In genomic region chr17:81973432-81973831, GRCh38 we compare ENCODE assay signal across 29 cellular contexts. TPM values are rescaled to one million over a fixed set of nuclear protein-coding genes. Genes with fewer than 3 reads are reported as not detected.
DNase-seq lines count a peak whose midpoint lies in the region; ATAC-seq, FAIRE-seq and TF ChIP-seq lines count a peak whose summit lies in the region.
"Had no signal": no experiment of that assay in that cellular context is flagged by ENCODE, and none has a peak within 500 bp of the region (broad histone marks: within the 10 kb centered on the region; RNA-seq: fewer than 3 reads in every experiment).

No MANE protein-coding gene starts in this region.

- intact Hi-C loops in HepG2 (cut with micrococcal nuclease; ENCODE audit: unreplicated experiment): loop anchor here (10.0 kb wide), 1 partner anchor 121 kb away; the partner anchor contains the start of gene FASN
- intact Hi-C loops in right lobe of liver (cut with DNase I): no loop called here

- peaks cover 5% of the 10 kb centered on the region for H3K4me1 Mint-ChIP-seq in mesothelial cell of epicardium
- H3K4me1 Mint-ChIP-seq in natural killer cell treated with Interleukin-12 subunit alpha and Interleukin-12 subunit beta and Interleukin-15 and Interleukin-18, amount 100 ng/mL, for 72 hours (ENCODE audit: low read depth in 2 of 2): peaks cover 0 to 15% of the 10 kb centered on the region in 2 donors

- no peak for TF ChIP-seq RAD21 in HepG2 (CRISPR knock-in tag; IDR thresholded peaks at IDR 0.05)

- H3K36me3 ChIP-seq in HepG2 (replicated peaks in 1 of 2; ENCODE audit: control insufficient read depth in 1 of 2, insufficient read depth in 2 of 2, low read length in 2 of 2) (no peaks in the 10 kb centered on the region), right lobe of liver (no peaks in the 10 kb centered on the region)
- H3K36me3 ChIP-seq: BE2C, BLaER1 had no signal

- H4K20me1 ChIP-seq in HepG2 (ENCODE audit: insufficient read depth, low read length): no peaks in the 10 kb centered on the region

- peaks cover 12% of the 10 kb centered on the region for H3K79me2 ChIP-seq in HepG2 (ENCODE audit: insufficient read depth, low read length)

- no peaks in the 10 kb centered on the region for H3K27me3 Mint-ChIP-seq in mesothelial cell of epicardium (ENCODE audit: low read depth)
- H3K27me3 Mint-ChIP-seq in natural killer cell treated with Interleukin-12 subunit alpha and Interleukin-12 subunit beta and Interleukin-15 and Interleukin-18, amount 100 ng/mL, for 72 hours: peaks cover 5 to 7% of the 10 kb centered on the region in 2 donors
- H3K27me3 Mint-ChIP-seq: CD4-positive, alpha-beta memory T cell; CD8-positive, alpha-beta memory T cell had no signal

- TF ChIP-seq POLR2A in HepG2 (IDR thresholded peaks at IDR 0.05; ENCODE audit: insufficient read depth in 1 of 2, low read depth in 2 of 2, low read length in 2 of 2) (no peak), right lobe of liver (IDR thresholded peaks at IDR 0.05) (no peak)

- no peak overlapping the region for H3K4me2 ChIP-seq in HepG2 (ENCODE audit: low read depth, low read length)
- H3K4me2 ChIP-seq: BLaER1 had no signal

- in situ Hi-C loops in HepG2 (cut with HindIII; ENCODE audit: extremely low pct_ligation_motif_present, low pct_unique_long_range_greater_than_20kb): no loop called here

- H3K27ac ChIP-seq in HepG2 (ENCODE audit: extremely low read length, insufficient read depth, low read length): no peak overlapping the region
- H3K27ac ChIP-seq in right lobe of liver: no peak overlapping the region
- H3K27ac ChIP-seq: BLaER1 had no signal

- no peak overlapping the region for H2AFZ ChIP-seq in HepG2 (ENCODE audit: low read length)

- H3K27ac Mint-ChIP-seq in mesothelial cell of epicardium: no peak overlapping the region
- H3K27ac Mint-ChIP-seq in natural killer cell treated with Interleukin-12 subunit alpha and Interleukin-12 subunit beta and Interleukin-15 and Interleukin-18, amount 100 ng/mL, for 72 hours: no peak overlapping the region
- H3K27ac Mint-ChIP-seq: CD8-positive, alpha-beta memory T cell had no signal

- no peak overlapping the region for H3K9ac ChIP-seq in HepG2 (ENCODE audit: insufficient read depth, low read depth, low read length)
- H3K9ac ChIP-seq: BLaER1 had no signal

- no peak for DNase-seq in HepG2 (ENCODE audit: low spot score)
- DNase-seq in right lobe of liver: no peak
- peak; percentile 15 for DNase-seq in RKO (ENCODE audit: low spot score)
- DNase-seq in mesothelial cell of epicardium (ENCODE audit: low spot score in 2 of 2, unreplicated experiment in 2 of 2): no peak
- DNase-seq in natural killer cell treated with Interleukin-12 subunit alpha and Interleukin-12 subunit beta and Interleukin-15 and Interleukin-18, amount 100 ng/mL, for 72 hours (ENCODE audit: low spot score): no peak
- DNase-seq: 8988T; ACHN; BE2C; C1 segment of cervical spinal cord; CD4-positive, CD25-positive, alpha-beta regulatory T cell; CD8-positive, alpha-beta memory T cell; COR-L47; DMS 273 treated with DMSO at 0.1 percent for 48 hours; DMS153; DMS79; DND-41; EL; GDM1 had no signal

- peaks cover 4% of the 10 kb centered on the region for H3K9me3 Mint-ChIP-seq in mesothelial cell of epicardium
- H3K9me3 Mint-ChIP-seq in natural killer cell treated with Interleukin-12 subunit alpha and Interleukin-12 subunit beta and Interleukin-15 and Interleukin-18, amount 100 ng/mL, for 72 hours: no peaks in the 10 kb centered on the region
- H3K9me3 Mint-ChIP-seq: CD4-positive, alpha-beta memory T cell; CD4-positive, CD25-positive, alpha-beta regulatory T cell had no signal

- CTCF ChIA-PET in HepG2 (lab: Yijun Ruan, JAX; ENCODE audit: low intra/inter-chr PET ratio, low total read pairs): no interaction called here

- H3K4me1 ChIP-seq in HepG2 (ENCODE audit: insufficient read depth, low read length) (peaks cover 33% of the 10 kb centered on the region), right lobe of liver (peaks cover 0 to 12% (median 5%) of the 10 kb centered on the region in 4 donors)

- TF ChIP-seq CTCF in HepG2 (CRISPR knock-in tag; IDR thresholded peaks at IDR 0.05) (no peak), right lobe of liver (IDR thresholded peaks at IDR 0.05) (no peak), mesothelial cell of epicardium (IDR thresholded peaks at IDR 0.05; ENCODE audit: unreplicated experiment) (no peak)

- H3K27me3 ChIP-seq in HepG2 (ENCODE audit: control insufficient read depth in 1 of 2, insufficient read depth in 2 of 2, low read length in 2 of 2) (no peaks in the 10 kb centered on the region), right lobe of liver (no peaks in the 10 kb centered on the region)
- H3K27me3 ChIP-seq: BE2C had no signal

- ATAC-seq in HepG2 (no peak), right lobe of liver (no peak)
- ATAC-seq in natural killer cell treated with Interleukin-12 subunit alpha and Interleukin-12 subunit beta and Interleukin-15 and Interleukin-18, amount 100 ng/mL, for 72 hours: no peak
- ATAC-seq: GM12878 had no signal

- FAIRE-seq in HepG2 (lab: Jason Lieb, UNC): no peak
- FAIRE-seq: A204.1, GM12878, GM12892, GM18507 had no signal

- TF ChIP-seq EP300 in HepG2 (IDR thresholded peaks at IDR 0.05; ENCODE audit: low read depth in 2 of 2, low read length in 2 of 2) (no peak), HepG2 (CRISPR knock-in tag; IDR thresholded peaks at IDR 0.05; ENCODE audit: borderline replicate concordance) (no peak)

- no TSS peak for BruUV-seq in HepG2 (replicated peaks; lab: Mats Ljungman, UMichigan)

- no peaks in the 10 kb centered on the region for H3K36me3 Mint-ChIP-seq in mesothelial cell of epicardium
- H3K36me3 Mint-ChIP-seq in natural killer cell treated with Interleukin-12 subunit alpha and Interleukin-12 subunit beta and Interleukin-15 and Interleukin-18, amount 100 ng/mL, for 72 hours: no peaks in the 10 kb centered on the region
- H3K36me3 Mint-ChIP-seq: CD14-positive monocyte; CD4-positive, CD25-positive, alpha-beta regulatory T cell had no signal

- POLR2A ChIA-PET in HepG2 (lab: Yijun Ruan, JAX): interaction anchor here (14.1 kb wide), 1 partner anchor 22 kb away, joined by 382 read pairs; no protein-coding TSS in a partner anchor

- no peak overlapping the region for H3K4me3 Mint-ChIP-seq in mesothelial cell of epicardium
- no peak overlapping the region for H3K4me3 Mint-ChIP-seq in natural killer cell treated with Interleukin-12 subunit alpha and Interleukin-12 subunit beta and Interleukin-15 and Interleukin-18, amount 100 ng/mL, for 72 hours
- H3K4me3 Mint-ChIP-seq: CD4-positive, alpha-beta memory T cell had no signal

- H3K4me3 ChIP-seq in HepG2 (replicated peaks in 1 of 3; ENCODE audit: insufficient read depth in 1 of 3, low read depth in 2 of 3, low read length in 3 of 3) (no peak overlapping the region), right lobe of liver (no peak overlapping the region)
- H3K4me3 ChIP-seq: BLaER1, GM12878 had no signal

- H3K9me3 ChIP-seq in HepG2 (ENCODE audit: low read length) (peaks cover 13% of the 10 kb centered on the region), right lobe of liver (no peaks in the 10 kb centered on the region)

RNA-seq across cellular contexts. Expression of gene ASPSCR1, which starts 4.0 kb away (rescaled TPM):
- total RNA-seq in HepG2 (2016; rRNA removed; fragmentation: Illumina TruSeq; extraction: Trizol): 221 and 314 TPM in 2 replicates
- 180 and 228 TPM in 2 replicates for total RNA-seq in HepG2 (2016; cell fraction: cytosol; rRNA removed; fragmentation: Illumina TruSeq; extraction: Trizol; ENCODE audit: low read depth)
- total RNA-seq in HepG2 (2016; cell fraction: insoluble cytoplasmic fraction; rRNA removed; fragmentation: Illumina TruSeq; extraction: Trizol): 219 and 327 TPM in 2 replicates
- total RNA-seq in HepG2 (2016; cell fraction: membrane; rRNA removed; fragmentation: Illumina TruSeq; extraction: Trizol): 207 and 283 TPM in 2 replicates
- total RNA-seq in HepG2 (2016; cell fraction: nucleus; rRNA removed; fragmentation: Illumina TruSeq; extraction: Trizol): 184 and 224 TPM in 2 replicates
- 257 and 274 TPM in 2 replicates for polyA plus RNA-seq in HepG2 (2011; rRNA removed)
- 164 and 428 TPM in 2 replicates for polyA plus RNA-seq in HepG2 (2011; cell fraction: cytosol; rRNA removed)
- 988 and 1,754 TPM in 2 replicates for polyA plus RNA-seq in HepG2 (2011; cell fraction: nucleus; rRNA removed)
- 102 and 190 TPM in 2 replicates for polyA plus RNA-seq in HepG2 (2012)
- polyA plus RNA-seq in HepG2 (2016; cell fraction: cytosol; fragmentation: Illumina TruSeq; extraction: Trizol; ENCODE audit: low read depth): 154 and 193 TPM in 2 replicates
- polyA plus RNA-seq in HepG2 (2016; cell fraction: insoluble cytoplasmic fraction; fragmentation: Illumina TruSeq; extraction: Trizol; ENCODE audit: low read depth): 188 and 212 TPM in 2 replicates
- polyA plus RNA-seq in HepG2 (2016; cell fraction: membrane; fragmentation: Illumina TruSeq; extraction: Trizol; ENCODE audit: low read depth): 186 and 218 TPM in 2 replicates
- polyA plus RNA-seq in HepG2 (2016; cell fraction: nucleus; fragmentation: Illumina TruSeq; extraction: Trizol; ENCODE audit: insufficient read depth, low read depth): 413 and 420 TPM in 2 replicates
- 26.8 and 276 TPM in 2 replicates for polyA minus RNA-seq in HepG2 (2011; rRNA and poly(A)+ RNA removed; ENCODE audit: low replicate concordance)
- polyA minus RNA-seq in HepG2 (2011; cell fraction: cytosol; rRNA and poly(A)+ RNA removed): 97.1 and 133 TPM in 2 replicates
- 107 and 152 TPM in 2 replicates for polyA minus RNA-seq in HepG2 (2011; cell fraction: nucleus; rRNA and poly(A)+ RNA removed)
- 10 to 100 TPM; 24.4 to 55.6 (median 32.9) TPM for total RNA-seq in right lobe of liver
- 50.5 to 53.0 TPM (median 51.4 TPM) in 3 replicates for total RNA-seq in mesothelial cell of epicardium
- total RNA-seq in natural killer cell treated with Interleukin-12 subunit alpha and Interleukin-12 subunit beta and Interleukin-15 and Interleukin-18, amount 100 ng/mL, for 72 hours: 10 to 100 TPM; 21.6 to 46.8 TPM

RNA-seq across cellular contexts. Expression of gene NOTUM, which starts 12.4 kb away (rescaled TPM):
- total RNA-seq in HepG2 (2016; rRNA removed; fragmentation: Illumina TruSeq; extraction: Trizol) (67.7 and 160 TPM in 2 replicates), right lobe of liver (1 to 10 TPM; 1.2 to 7.6 (median 3.0) TPM), mesothelial cell of epicardium (5.9 to 8.2 TPM (median 6.5 TPM) in 3 replicates)
- total RNA-seq in HepG2 (2016; cell fraction: cytosol; rRNA removed; fragmentation: Illumina TruSeq; extraction: Trizol; ENCODE audit: low read depth): 84.5 and 93.0 TPM in 2 replicates
- 57.7 and 164 TPM in 2 replicates for total RNA-seq in HepG2 (2016; cell fraction: insoluble cytoplasmic fraction; rRNA removed; fragmentation: Illumina TruSeq; extraction: Trizol)
- 135 and 136 TPM in 2 replicates for total RNA-seq in HepG2 (2016; cell fraction: membrane; rRNA removed; fragmentation: Illumina TruSeq; extraction: Trizol)
- total RNA-seq in HepG2 (2016; cell fraction: nucleus; rRNA removed; fragmentation: Illumina TruSeq; extraction: Trizol): 135 and 163 TPM in 2 replicates
- polyA plus RNA-seq in HepG2 (2011; rRNA removed): 150 and 181 TPM in 2 replicates
- 114 and 236 TPM in 2 replicates for polyA plus RNA-seq in HepG2 (2011; cell fraction: cytosol; rRNA removed)
- polyA plus RNA-seq in HepG2 (2011; cell fraction: nucleus; rRNA removed): 458 and 622 TPM in 2 replicates
- polyA plus RNA-seq in HepG2 (2012): 125 and 195 TPM in 2 replicates
- polyA plus RNA-seq in HepG2 (2016; cell fraction: cytosol; fragmentation: Illumina TruSeq; extraction: Trizol; ENCODE audit: low read depth): 88.8 and 91.1 TPM in 2 replicates
- polyA plus RNA-seq in HepG2 (2016; cell fraction: insoluble cytoplasmic fraction; fragmentation: Illumina TruSeq; extraction: Trizol; ENCODE audit: low read depth): 83.8 and 101 TPM in 2 replicates
- 141 and 157 TPM in 2 replicates for polyA plus RNA-seq in HepG2 (2016; cell fraction: membrane; fragmentation: Illumina TruSeq; extraction: Trizol; ENCODE audit: low read depth)
- polyA plus RNA-seq in HepG2 (2016; cell fraction: nucleus; fragmentation: Illumina TruSeq; extraction: Trizol; ENCODE audit: insufficient read depth, low read depth): 380 and 399 TPM in 2 replicates
- 0.49 and 206 TPM in 2 replicates for polyA minus RNA-seq in HepG2 (2011; rRNA and poly(A)+ RNA removed; ENCODE audit: low replicate concordance)
- 89.1 and 107 TPM in 2 replicates for polyA minus RNA-seq in HepG2 (2011; cell fraction: cytosol; rRNA and poly(A)+ RNA removed)
- polyA minus RNA-seq in HepG2 (2011; cell fraction: nucleus; rRNA and poly(A)+ RNA removed): 78.2 and 93.7 TPM in 2 replicates
- under 1 TPM in 1 of 2 donors, not detected in 1; 0.17 TPM for total RNA-seq in natural killer cell treated with Interleukin-12 subunit alpha and Interleukin-12 subunit beta and Interleukin-15 and Interleukin-18, amount 100 ng/mL, for 72 hours
- total RNA-seq: A673; CD4-positive, alpha-beta memory T cell; CD4-positive, CD25-positive, alpha-beta regulatory T cell had no signal
- polyA plus RNA-seq: AG04450; CD14-positive monocyte; CD4-positive, alpha-beta memory T cell; CD8-positive, alpha-beta memory T cell had no signal

RNA-seq across cellular contexts. Expression of gene MYADML2, which starts 26.4 kb away (rescaled TPM):
- total RNA-seq in HepG2 (2016; rRNA removed; fragmentation: Illumina TruSeq; extraction: Trizol) (not detected in 2 replicates), right lobe of liver (not detected), mesothelial cell of epicardium (not detected in 3 replicates)
- not detected in 2 replicates for total RNA-seq in HepG2 (2016; cell fraction: cytosol; rRNA removed; fragmentation: Illumina TruSeq; extraction: Trizol; ENCODE audit: low read depth)
- total RNA-seq in HepG2 (2016; cell fraction: insoluble cytoplasmic fraction; rRNA removed; fragmentation: Illumina TruSeq; extraction: Trizol): not detected in 2 replicates
- not detected in 2 replicates for total RNA-seq in HepG2 (2016; cell fraction: membrane; rRNA removed; fragmentation: Illumina TruSeq; extraction: Trizol)
- total RNA-seq in HepG2 (2016; cell fraction: nucleus; rRNA removed; fragmentation: Illumina TruSeq; extraction: Trizol): not detected in 2 replicates
- not detected in 2 replicates for polyA plus RNA-seq in HepG2 (2011; rRNA removed)
- polyA plus RNA-seq in HepG2 (2011; cell fraction: cytosol; rRNA removed): not detected in 2 replicates
- polyA plus RNA-seq in HepG2 (2011; cell fraction: nucleus; rRNA removed): not detected in 2 replicates
- 0.07 TPM in 1 of 2 replicates, not detected in the other for polyA plus RNA-seq in HepG2 (2012)
- not detected in 2 replicates for polyA plus RNA-seq in HepG2 (2016; cell fraction: cytosol; fragmentation: Illumina TruSeq; extraction: Trizol; ENCODE audit: low read depth)
- polyA plus RNA-seq in HepG2 (2016; cell fraction: insoluble cytoplasmic fraction; fragmentation: Illumina TruSeq; extraction: Trizol; ENCODE audit: low read depth): not detected in 2 replicates
- polyA plus RNA-seq in HepG2 (2016; cell fraction: membrane; fragmentation: Illumina TruSeq; extraction: Trizol; ENCODE audit: low read depth): not detected in 2 replicates
- not detected in 2 replicates for polyA plus RNA-seq in HepG2 (2016; cell fraction: nucleus; fragmentation: Illumina TruSeq; extraction: Trizol; ENCODE audit: insufficient read depth, low read depth)
- 0.05 TPM in 1 of 2 replicates, not detected in the other for polyA minus RNA-seq in HepG2 (2011; rRNA and poly(A)+ RNA removed; ENCODE audit: low replicate concordance)
- not detected in 2 replicates for polyA minus RNA-seq in HepG2 (2011; cell fraction: cytosol; rRNA and poly(A)+ RNA removed)
- polyA minus RNA-seq in HepG2 (2011; cell fraction: nucleus; rRNA and poly(A)+ RNA removed): not detected in 2 replicates
- total RNA-seq in natural killer cell treated with Interleukin-12 subunit alpha and Interleukin-12 subunit beta and Interleukin-15 and Interleukin-18, amount 100 ng/mL, for 72 hours: not detected
- total RNA-seq: A673; CD4-positive, alpha-beta memory T cell; CD4-positive, CD25-positive, alpha-beta regulatory T cell; CD8-positive, alpha-beta memory T cell; Daoy; G401; GM12878 had no signal
- polyA plus RNA-seq: AG04450; CD14-positive monocyte; CD4-positive, alpha-beta memory T cell; CD4-positive, CD25-positive, alpha-beta regulatory T cell; CD8-positive, alpha-beta memory T cell; GM12878 had no signal

RNA-seq across cellular contexts. Expression of gene PYCR1, which starts 36.3 kb away (rescaled TPM):
- total RNA-seq in HepG2 (2016; rRNA removed; fragmentation: Illumina TruSeq; extraction: Trizol): 323 and 338 TPM in 2 replicates
- total RNA-seq in HepG2 (2016; cell fraction: cytosol; rRNA removed; fragmentation: Illumina TruSeq; extraction: Trizol; ENCODE audit: low read depth): 107 and 137 TPM in 2 replicates
- total RNA-seq in HepG2 (2016; cell fraction: insoluble cytoplasmic fraction; rRNA removed; fragmentation: Illumina TruSeq; extraction: Trizol): 327 and 331 TPM in 2 replicates
- 233 and 286 TPM in 2 replicates for total RNA-seq in HepG2 (2016; cell fraction: membrane; rRNA removed; fragmentation: Illumina TruSeq; extraction: Trizol)
- 125 and 146 TPM in 2 replicates for total RNA-seq in HepG2 (2016; cell fraction: nucleus; rRNA removed; fragmentation: Illumina TruSeq; extraction: Trizol)
- polyA plus RNA-seq in HepG2 (2011; rRNA removed): 338 and 382 TPM in 2 replicates
- polyA plus RNA-seq in HepG2 (2011; cell fraction: cytosol; rRNA removed): 241 and 431 TPM in 2 replicates
- polyA plus RNA-seq in HepG2 (2011; cell fraction: nucleus; rRNA removed): 366 and 457 TPM in 2 replicates
- 191 and 311 TPM in 2 replicates for polyA plus RNA-seq in HepG2 (2012)
- polyA plus RNA-seq in HepG2 (2016; cell fraction: cytosol; fragmentation: Illumina TruSeq; extraction: Trizol; ENCODE audit: low read depth): 130 and 165 TPM in 2 replicates
- 344 and 389 TPM in 2 replicates for polyA plus RNA-seq in HepG2 (2016; cell fraction: insoluble cytoplasmic fraction; fragmentation: Illumina TruSeq; extraction: Trizol; ENCODE audit: low read depth)
- 207 and 239 TPM in 2 replicates for polyA plus RNA-seq in HepG2 (2016; cell fraction: membrane; fragmentation: Illumina TruSeq; extraction: Trizol; ENCODE audit: low read depth)
- polyA plus RNA-seq in HepG2 (2016; cell fraction: nucleus; fragmentation: Illumina TruSeq; extraction: Trizol; ENCODE audit: insufficient read depth, low read depth): 253 and 265 TPM in 2 replicates
- 104 and 478 TPM in 2 replicates for polyA minus RNA-seq in HepG2 (2011; rRNA and poly(A)+ RNA removed; ENCODE audit: low replicate concordance)
- 138 and 160 TPM in 2 replicates for polyA minus RNA-seq in HepG2 (2011; cell fraction: cytosol; rRNA and poly(A)+ RNA removed)
- polyA minus RNA-seq in HepG2 (2011; cell fraction: nucleus; rRNA and poly(A)+ RNA removed): 31.5 and 42.4 TPM in 2 replicates
- 10 to 100 TPM in 1 of 6 experiments, 1 to 10 TPM in 5; 3.2 to 10.6 (median 5.1) TPM for total RNA-seq in right lobe of liver
- 91.0 to 108 TPM (median 102 TPM) in 3 replicates for total RNA-seq in mesothelial cell of epicardium
- 10 to 100 TPM; 18.3 to 56.1 TPM for total RNA-seq in natural killer cell treated with Interleukin-12 subunit alpha and Interleukin-12 subunit beta and Interleukin-15 and Interleukin-18, amount 100 ng/mL, for 72 hours
- polyA plus RNA-seq: CD14-positive monocyte had no signal

RNA-seq across cellular contexts. Expression of gene MAFG, which starts 45.9 kb away (rescaled TPM):
- total RNA-seq in HepG2 (2016; rRNA removed; fragmentation: Illumina TruSeq; extraction: Trizol) (12.4 and 14.5 TPM in 2 replicates), right lobe of liver (10 to 100 TPM in 2 of 6 experiments, 1 to 10 TPM in 4; 7.4 to 12.9 (median 9.2) TPM), mesothelial cell of epicardium (23.6 to 25.5 TPM (median 24.1 TPM) in 3 replicates)
- 2.1 and 2.3 TPM in 2 replicates for total RNA-seq in HepG2 (2016; cell fraction: cytosol; rRNA removed; fragmentation: Illumina TruSeq; extraction: Trizol; ENCODE audit: low read depth)
- 9.8 and 14.7 TPM in 2 replicates for total RNA-seq in HepG2 (2016; cell fraction: insoluble cytoplasmic fraction; rRNA removed; fragmentation: Illumina TruSeq; extraction: Trizol)
- total RNA-seq in HepG2 (2016; cell fraction: membrane; rRNA removed; fragmentation: Illumina TruSeq; extraction: Trizol): 7.6 TPM in 2 replicates
- 15.5 and 16.7 TPM in 2 replicates for total RNA-seq in HepG2 (2016; cell fraction: nucleus; rRNA removed; fragmentation: Illumina TruSeq; extraction: Trizol)
- 20.0 TPM in 2 replicates for polyA plus RNA-seq in HepG2 (2011; rRNA removed)
- polyA plus RNA-seq in HepG2 (2011; cell fraction: cytosol; rRNA removed): 17.1 and 19.4 TPM in 2 replicates
- polyA plus RNA-seq in HepG2 (2011; cell fraction: nucleus; rRNA removed): 98.2 and 128 TPM in 2 replicates
- polyA plus RNA-seq in HepG2 (2012): 16.1 and 26.5 TPM in 2 replicates
- polyA plus RNA-seq in HepG2 (2016; cell fraction: cytosol; fragmentation: Illumina TruSeq; extraction: Trizol; ENCODE audit: low read depth): 1.4 and 1.6 TPM in 2 replicates
- polyA plus RNA-seq in HepG2 (2016; cell fraction: insoluble cytoplasmic fraction; fragmentation: Illumina TruSeq; extraction: Trizol; ENCODE audit: low read depth): 9.2 and 10.7 TPM in 2 replicates
- 4.3 and 4.6 TPM in 2 replicates for polyA plus RNA-seq in HepG2 (2016; cell fraction: membrane; fragmentation: Illumina TruSeq; extraction: Trizol; ENCODE audit: low read depth)
- 38.9 and 41.8 TPM in 2 replicates for polyA plus RNA-seq in HepG2 (2016; cell fraction: nucleus; fragmentation: Illumina TruSeq; extraction: Trizol; ENCODE audit: insufficient read depth, low read depth)
- polyA minus RNA-seq in HepG2 (2011; rRNA and poly(A)+ RNA removed; ENCODE audit: low replicate concordance): 16.8 and 26.4 TPM in 2 replicates
- polyA minus RNA-seq in HepG2 (2011; cell fraction: cytosol; rRNA and poly(A)+ RNA removed): 8.0 and 9.5 TPM in 2 replicates
- 11.9 and 15.8 TPM in 2 replicates for polyA minus RNA-seq in HepG2 (2011; cell fraction: nucleus; rRNA and poly(A)+ RNA removed)
- total RNA-seq in natural killer cell treated with Interleukin-12 subunit alpha and Interleukin-12 subunit beta and Interleukin-15 and Interleukin-18, amount 100 ng/mL, for 72 hours: 10 to 100 TPM; 26.7 to 49.4 TPM
